In genomic region chr9:74036549-74037231, GRCh38 we compare ENCODE assay signal across 15 cellular contexts.
DNase-seq lines count a peak whose midpoint lies in the region; ATAC-seq, FAIRE-seq and TF ChIP-seq lines count a peak whose summit lies in the region.
"Had no signal": no experiment of that assay in that cellular context is flagged by ENCODE, and none has a peak within 500 bp of the region (broad histone marks: within the 10 kb centered on the region; RNA-seq: fewer than 3 reads in every experiment).

No MANE protein-coding gene starts in this region.

- no peak overlapping the region for H3K27ac Mint-ChIP-seq in mesothelial cell of epicardium
- H3K27ac Mint-ChIP-seq: activated naive CD8-positive, alpha-beta T cell had no signal

- 89% methylated on average over 5 of the region's 5 CpGs; no CpG with 5 or more reads in 1 of the 2 experiments for WGBS in H1 (ENCODE audit: extremely low coverage in 1 of 2, insufficient coverage in 1 of 2, insufficient read length in 1 of 2, insufficient replicate concordance in 2 of 2, low coverage in 1 of 2, low lambda C conversion rate in 2 of 2, missing lambda C conversion rate in 1 of 2), 2 experiments
- 82 to 88% methylated on average over 5 of the region's 5 CpGs for WGBS in heart right ventricle, 2 donors

- no peak overlapping the region for H2BK12ac ChIP-seq in H1 (ENCODE audit: low read depth, low read length)

- CTCF ChIA-PET in H1 (lab: Charles Lee; ENCODE audit: partially characterized antibody), result no interaction called here

- no peak overlapping the region for H3K9ac ChIP-seq in H1 (replicated peaks in 1 of 4; ENCODE audit: extremely low read depth in 1 of 4, low read depth in 3 of 4, low read length in 3 of 4)
- H3K9ac ChIP-seq: BLaER1 treated with 17β-estradiol and CSF1 and Interleukin-3, amounts not matched to agents 10 nM and 100 nM; KMS-11 had no signal

- TF ChIP-seq RAD21 in H1 (IDR thresholded peaks at IDR 0.05 in 1 of 2, conservative IDR thresholded peaks at IDR 0.05 in 1 of 2; ENCODE audit: low read depth in 2 of 2, low read length in 2 of 2), result no peak

- peaks cover 2% of the 10 kb centered on the region for H3K4me1 Mint-ChIP-seq in mesothelial cell of epicardium

- no peak for TF ChIP-seq POLR2A in H1 (IDR thresholded peaks at IDR 0.05; ENCODE audit: control extremely low read depth in 1 of 2, low read depth in 2 of 2, low read length in 2 of 2)

- H2BK120ac ChIP-seq in H1 (replicated peaks; ENCODE audit: low read depth, low read length), result no peak overlapping the region

- no peak overlapping the region for H3K14ac ChIP-seq in H1 (ENCODE audit: insufficient read length)

- H3K79me2 ChIP-seq in H1 (ENCODE audit: control insufficient read depth in 1 of 2, insufficient read depth in 2 of 2, low read length in 2 of 2), result no peaks in the 10 kb centered on the region

- H3K18ac ChIP-seq in H1 (ENCODE audit: extremely low read depth, low read length), result no peak overlapping the region

- FAIRE-seq in H1 (lab: Jason Lieb, UNC), result no peak

- DNase-seq in H1 (ENCODE audit: low read depth in 1 of 2, low spot score in 2 of 2) (no peak), heart right ventricle (no peak), mucosa of descending colon (no peak), mesothelial cell of epicardium (ENCODE audit: low spot score in 2 of 2, unreplicated experiment in 2 of 2) (no peak), NCI-H524 (lab: John Stamatoyannopoulos, UW) (no peak)
- DNase-seq: nucleus accumbens; stimulated activated CD4-positive, alpha-beta T cell treated with anti-CD3 and anti-CD28 coated beads, Interleukin-15, amount 100 ng/mL, for 24 hours; stimulated activated CD8-positive, alpha-beta memory T cell treated with anti-CD3 and anti-CD28 coated beads, Interleukin-4, amount 100 ng/mL, for 48 hours had no signal

- H2BK5ac ChIP-seq in H1 (ENCODE audit: low read depth, low read length), result no peak overlapping the region

- H3K9me3 ChIP-seq in H1 (ENCODE audit: insufficient read depth in 2 of 2, low read depth in 1 of 2, low read length in 1 of 2) (no peaks in the 10 kb centered on the region), heart right ventricle (no peaks in the 10 kb centered on the region), mucosa of descending colon (no peaks in the 10 kb centered on the region)
- H3K9me3 ChIP-seq: BLaER1 treated with 17β-estradiol and CSF1 and Interleukin-3, amounts not matched to agents 10 nM and 100 nM had no signal

- H3K23me2 ChIP-seq in H1 (ENCODE audit: low read depth, low read length), result no peaks in the 10 kb centered on the region

- H2BK15ac ChIP-seq in H1 (ENCODE audit: low read length), result no peak overlapping the region

- H3K4me3 Mint-ChIP-seq in mesothelial cell of epicardium, result no peak overlapping the region
- H3K4me3 Mint-ChIP-seq: activated naive CD8-positive, alpha-beta T cell had no signal

- H2AFZ ChIP-seq in H1 (ENCODE audit: low read length), result no peak overlapping the region

- no peak for TF ChIP-seq EP300 in H1 (IDR thresholded peaks at IDR 0.05; ENCODE audit: borderline replicate concordance in 1 of 2, low read depth in 2 of 2, low read length in 2 of 2)

- ATAC-seq in GM18520 (IDR thresholded peaks at IDR 0.05; ENCODE audit: unreplicated experiment) (peak; percentile 80), GM21737 (IDR thresholded peaks at IDR 0.05; ENCODE audit: unreplicated experiment) (peak; percentile 86), HG03432 (IDR thresholded peaks at IDR 0.05; ENCODE audit: unreplicated experiment) (peak; percentile 84), heart right ventricle (no peak), mucosa of descending colon (no peak)
- ATAC-seq: foreskin keratinocyte had no signal

- no peaks in the 10 kb centered on the region for H3K27me3 Mint-ChIP-seq in mesothelial cell of epicardium (ENCODE audit: low read depth)
- H3K27me3 Mint-ChIP-seq: activated naive CD8-positive, alpha-beta T cell had no signal

- H3K79me1 ChIP-seq in H1 (ENCODE audit: low read depth, low read length), result no peaks in the 10 kb centered on the region

- H3K36me3 Mint-ChIP-seq in mesothelial cell of epicardium, result no peaks in the 10 kb centered on the region
- H3K36me3 Mint-ChIP-seq: activated naive CD8-positive, alpha-beta T cell had no signal

- no peak overlapping the region for H3K23ac ChIP-seq in H1 (ENCODE audit: insufficient read length)

- no peaks in the 10 kb centered on the region for H3K9me3 Mint-ChIP-seq in mesothelial cell of epicardium

- no peak overlapping the region for H4K5ac ChIP-seq in H1 (ENCODE audit: insufficient read length, low read depth, low read length)

- H3K27ac ChIP-seq in H1 (ENCODE audit: low read depth, low read length) (no peak overlapping the region), heart right ventricle (no peak overlapping the region)
- H3K27ac ChIP-seq: BLaER1 treated with 17β-estradiol and CSF1 and Interleukin-3, amounts not matched to agents 10 nM and 100 nM; foreskin keratinocyte; KMS-11 had no signal

- H3K27me3 ChIP-seq in H1 (replicated peaks in 1 of 4; ENCODE audit: control insufficient read depth in 3 of 4, extremely low read depth in 1 of 4, insufficient read depth in 3 of 4, low read length in 3 of 4), result no peaks in the 10 kb centered on the region
- no peaks in the 10 kb centered on the region for H3K27me3 ChIP-seq in heart right ventricle
- H3K27me3 ChIP-seq: BLaER1 treated with 17β-estradiol and CSF1 and Interleukin-3, amounts not matched to agents 10 nM and 100 nM; foreskin keratinocyte had no signal

- no peaks in the 10 kb centered on the region for H3K36me3 ChIP-seq in H1 (ENCODE audit: control insufficient read depth in 2 of 4, insufficient read depth in 4 of 4, low read length in 3 of 4)
- no peaks in the 10 kb centered on the region for H3K36me3 ChIP-seq in heart right ventricle
- no peaks in the 10 kb centered on the region for H3K36me3 ChIP-seq in mucosa of descending colon (ENCODE audit: low read depth)
- H3K36me3 ChIP-seq: BLaER1 treated with 17β-estradiol and CSF1 and Interleukin-3, amounts not matched to agents 10 nM and 100 nM had no signal

- POLR2A ChIA-PET in H1 (lab: Charles Lee; ENCODE audit: partially characterized antibody), result no interaction called here

- H4K91ac ChIP-seq in H1 (replicated peaks; ENCODE audit: insufficient read length, low read length), result no peak overlapping the region

- H4K20me1 ChIP-seq in H1 (replicated peaks in 1 of 2; ENCODE audit: control insufficient read depth in 1 of 2, insufficient read depth in 2 of 2, low read length in 2 of 2), result no peaks in the 10 kb centered on the region
- H4K20me1 ChIP-seq: BLaER1 treated with 17β-estradiol and CSF1 and Interleukin-3, amounts not matched to agents 10 nM and 100 nM had no signal

- H3K4me2 ChIP-seq in H1 (ENCODE audit: insufficient read depth in 1 of 2, low read depth in 2 of 2, low read length in 2 of 2), result no peak overlapping the region
- H3K4me2 ChIP-seq: BLaER1 treated with 17β-estradiol and CSF1 and Interleukin-3, amounts not matched to agents 10 nM and 100 nM had no signal

- no peak overlapping the region for H3K56ac ChIP-seq in H1 (replicated peaks; ENCODE audit: insufficient read length, low read depth, low read length)

- H3K4me3 ChIP-seq in H1 (ENCODE audit: extremely low read depth in 1 of 4, insufficient read depth in 2 of 4, low read depth in 3 of 4, low read length in 4 of 4) (no peak overlapping the region), heart right ventricle (no peak overlapping the region), mucosa of descending colon (no peak overlapping the region)
- H3K4me3 ChIP-seq: BLaER1 treated with 17β-estradiol and CSF1 and Interleukin-3, amounts not matched to agents 10 nM and 100 nM had no signal

- peak overlapping the region; percentile 25 for H3K4ac ChIP-seq in H1 (replicated peaks; ENCODE audit: insufficient read length, low read depth, low read length)

- H3K4me1 ChIP-seq in H1 (replicated peaks in 1 of 4; ENCODE audit: control insufficient read depth in 3 of 4, insufficient read depth in 4 of 4, low read length in 3 of 4) (no peaks in the 10 kb centered on the region; a peak in 2 of 7 replicates), heart right ventricle (no peaks in the 10 kb centered on the region), mucosa of descending colon (ENCODE audit: low read depth) (no peaks in the 10 kb centered on the region)
- H3K4me1 ChIP-seq: BLaER1 treated with 17β-estradiol and CSF1 and Interleukin-3, amounts not matched to agents 10 nM and 100 nM; foreskin keratinocyte had no signal

- H4K8ac ChIP-seq in H1 (ENCODE audit: extremely low read depth, insufficient read depth, low read length), result no peak overlapping the region

- H2BK20ac ChIP-seq in H1 (ENCODE audit: low read length), result no peak overlapping the region

- intact Hi-C loops in heart right ventricle (cut with DNase I) (no loop called here), mucosa of descending colon (cut with DNase I, micrococcal nuclease) (no loop called here)

- no peak for TF ChIP-seq CTCF in H1 (IDR thresholded peaks at IDR 0.05; ENCODE audit: control extremely low read depth in 1 of 3, insufficient read depth in 1 of 3, low read depth in 1 of 3, low read length in 3 of 3)
- no peak for TF ChIP-seq CTCF in heart right ventricle (IDR thresholded peaks at IDR 0.05)
- no peak for TF ChIP-seq CTCF in mucosa of descending colon (IDR thresholded peaks at IDR 0.05)
- TF ChIP-seq CTCF in mesothelial cell of epicardium (IDR thresholded peaks at IDR 0.05; ENCODE audit: unreplicated experiment), result no peak

- no peak overlapping the region for H2AK5ac ChIP-seq in H1 (ENCODE audit: low read depth, low read length)

TF ChIP-seq in H1, 55 proteins besides CTCF, POLR2A, EP300 and RAD21:
- no peak for TF ChIP-seq CTBP2 (IDR thresholded peaks at IDR 0.05; ENCODE audit: borderline replicate concordance, insufficient read depth, insufficient read length, low read length)
- TF ChIP-seq SUZ12 (IDR thresholded peaks at IDR 0.05; ENCODE audit: low read length), result no peak
- TF ChIP-seq RXRA (IDR thresholded peaks at IDR 0.05; ENCODE audit: insufficient read depth, low read depth, low read length), result no peak
- TF ChIP-seq TBP (IDR thresholded peaks at IDR 0.05; ENCODE audit: low read depth, low read length), result no peak
- TF ChIP-seq HDAC6 (IDR thresholded peaks at IDR 0.05; ENCODE audit: low read depth, low read length), result no peak
- TF ChIP-seq CBX5 (IDR thresholded peaks at IDR 0.05; ENCODE audit: low read depth, low read length), result no peak

Comparison
In these comparisons a context has a peak if more than half of its experiments do, and no peak if none do; other contexts are left out.
1. ATAC-seq: peak in GM18520 (single experiment), GM21737 (single experiment) and HG03432 (single experiment); none in heart right ventricle (0 of 8) and mucosa of descending colon (single experiment).